Comparison of ENCODE assay signal across 11 cellular contexts in genomic region chr5:95238560-95239325, GRCh38. TPM values are rescaled to one million over a fixed set of nuclear protein-coding genes. Genes with fewer than 3 reads are reported as not detected.
DNase-seq lines count a peak whose midpoint lies in the region; ATAC-seq and TF ChIP-seq lines count a peak whose summit lies in the region.
"Had no signal": no experiment of that assay in that cellular context is flagged by ENCODE, and none has a peak within 500 bp of the region (broad histone marks: within the 10 kb centered on the region; RNA-seq: fewer than 3 reads in every experiment).

No MANE protein-coding gene starts in this region.

- H3K9me3 ChIP-seq in breast epithelium (no peaks in the 10 kb centered on the region), PC-9 (ENCODE audit: insufficient read depth, low read depth) (no peaks in the 10 kb centered on the region)
- H3K9me3 ChIP-seq: esophagus squamous epithelium had no signal

- H3K4me1 ChIP-seq in breast epithelium: no peaks in the 10 kb centered on the region
- no peaks in the 10 kb centered on the region for H3K4me1 ChIP-seq in PC-9 (replicated peaks; ENCODE audit: insufficient read depth)
- H3K4me1 ChIP-seq: esophagus squamous epithelium had no signal

- no peaks in the 10 kb centered on the region for H3F3A ChIP-seq in PC-9 (ENCODE audit: insufficient read depth, low read depth)

- CTCF ChIA-PET in MCF 10A (lab: Yijun Ruan, JAX): interaction anchor here (0.6 to 7.1 kb wide), 23 partner anchors 11 to 1087 kb away, joined by 3 to 117 read pairs (median 3); no protein-coding TSS in a partner anchor
- CTCF ChIA-PET in PC-9 (lab: Charles Lee): no interaction called here

- H2AFZ ChIP-seq in PC-9: no peak overlapping the region

- intact Hi-C loops in MCF 10A (cut with micrococcal nuclease): loop anchor here (1.0 to 5.0 kb wide), 2 partner anchors 156 to 270 kb away; no protein-coding TSS in a partner anchor
- intact Hi-C loops in breast epithelium (cut with DNase I; ENCODE audit: low total_unique reads): no loop called here
- intact Hi-C loops in PC-9 (cut with micrococcal nuclease; ENCODE audit: unreplicated experiment): no loop called here

- ATAC-seq in GM21825 (IDR thresholded peaks at IDR 0.05; ENCODE audit: unreplicated experiment): no peak
- ATAC-seq: right cardiac atrium had no signal

- DNase-seq in MCF 10A (ENCODE audit: unreplicated experiment): peak; percentile 55
- no peak for DNase-seq in breast epithelium (ENCODE audit: low spot score in 2 of 2)
- DNase-seq in PC-9: no peak
- peak; percentile 53 for DNase-seq in fibroblast of the aortic adventitia (ENCODE audit: low read depth)
- no peak for DNase-seq in type B pancreatic cell (ENCODE audit: extremely low spot score, unreplicated experiment)
- DNase-seq in H7: no peak
- DNase-seq in NCI-H2196 (lab: John Stamatoyannopoulos, UW; ENCODE audit: unreplicated experiment): no peak
- DNase-seq: esophagus squamous epithelium, NCI-H1694, right cardiac atrium had no signal

- TF ChIP-seq POLR2A in breast epithelium (IDR thresholded peaks at IDR 0.05): no peak

- H3K27ac ChIP-seq in breast epithelium: no peak overlapping the region
- H3K27ac ChIP-seq in PC-9: no peak overlapping the region
- H3K27ac ChIP-seq: esophagus squamous epithelium had no signal

- H3K27ac Mint-ChIP-seq in MCF 10A (ENCODE audit: low read depth, unreplicated experiment) (no peak overlapping the region), type B pancreatic cell (no peak overlapping the region)

- H3K36me3 Mint-ChIP-seq in MCF 10A (ENCODE audit: insufficient read depth, unreplicated experiment): no peaks in the 10 kb centered on the region
- no peaks in the 10 kb centered on the region for H3K36me3 Mint-ChIP-seq in type B pancreatic cell

- H3K4me3 ChIP-seq in breast epithelium (no peak overlapping the region), PC-9 (no peak overlapping the region), fibroblast of the aortic adventitia (ENCODE audit: low read depth, low read length) (no peak overlapping the region), H7 (ENCODE audit: insufficient read depth, low read depth, low read length) (no peak overlapping the region)
- H3K4me3 ChIP-seq: esophagus squamous epithelium had no signal

- H3K9me3 Mint-ChIP-seq in MCF 10A (ENCODE audit: unreplicated experiment) (no peaks in the 10 kb centered on the region), type B pancreatic cell (peaks cover 5% of the 10 kb centered on the region)

- POLR2A ChIA-PET in MCF 10A (lab: Yijun Ruan, JAX): no interaction called here
- POLR2A ChIA-PET in PC-9 (lab: Charles Lee; ENCODE audit: unreplicated experiment): no interaction called here

- no peaks in the 10 kb centered on the region for H4K20me1 ChIP-seq in PC-9 (ENCODE audit: insufficient read depth)

- no peaks in the 10 kb centered on the region for H3K79me2 ChIP-seq in PC-9 (ENCODE audit: low read depth)

- H3K4me3 Mint-ChIP-seq in MCF 10A (ENCODE audit: unreplicated experiment) (no peak overlapping the region), type B pancreatic cell (no peak overlapping the region)

- H3K4me2 ChIP-seq in PC-9: no peak overlapping the region

- no peaks in the 10 kb centered on the region for H3K9me2 ChIP-seq in PC-9 (ENCODE audit: insufficient read depth)

- H3K27me3 ChIP-seq in breast epithelium (peaks cover 0 to 3% of the 10 kb centered on the region in 2 donors), PC-9 (ENCODE audit: insufficient read depth, low read depth) (no peaks in the 10 kb centered on the region), H7 (ENCODE audit: control insufficient read depth, insufficient read depth, low read length) (no peaks in the 10 kb centered on the region)
- H3K27me3 ChIP-seq: esophagus squamous epithelium had no signal

- BruUV-seq in MCF 10A (replicated peaks; lab: Mats Ljungman, UMichigan) (no TSS peak), PC-9 (replicated peaks; lab: Mats Ljungman, UMichigan) (no TSS peak)

- H3K4me1 Mint-ChIP-seq in MCF 10A (ENCODE audit: insufficient read depth, unreplicated experiment) (peaks cover 6% of the 10 kb centered on the region), type B pancreatic cell (ENCODE audit: unreplicated experiment) (no peaks in the 10 kb centered on the region)

- H3K36me3 ChIP-seq in breast epithelium (no peaks in the 10 kb centered on the region), PC-9 (ENCODE audit: low read depth) (no peaks in the 10 kb centered on the region), H7 (replicated peaks; ENCODE audit: control insufficient read depth, insufficient read depth, low read length) (no peaks in the 10 kb centered on the region)
- H3K36me3 ChIP-seq: esophagus squamous epithelium had no signal

- H3K27me3 Mint-ChIP-seq in MCF 10A (ENCODE audit: insufficient read depth, unreplicated experiment) (peaks cover 13% of the 10 kb centered on the region), type B pancreatic cell (no peaks in the 10 kb centered on the region)

- TF ChIP-seq CTCF in MCF 10A (IDR thresholded peaks at IDR 0.05; ENCODE audit: unreplicated experiment): peak; percentile 43
- TF ChIP-seq CTCF in breast epithelium (IDR thresholded peaks at IDR 0.05): no peak
- TF ChIP-seq CTCF in PC-9 (conservative IDR thresholded peaks at IDR 0.05): peak; percentile 36; the same call in 1 of the 2 replicates
- peak; percentile 41 for TF ChIP-seq CTCF in fibroblast of the aortic adventitia (IDR thresholded peaks at IDR 0.05; ENCODE audit: insufficient read depth, low read length)
- peak; percentile 52 for TF ChIP-seq CTCF in type B pancreatic cell (conservative IDR thresholded peaks at IDR 0.05)

RNA-seq across cellular contexts. Expression of gene MCTP1, which starts 46.2 kb away (rescaled TPM):
- total RNA-seq in MCF 10A (2022) (29.3 and 40.3 TPM in 2 replicates), breast epithelium (10 to 100 TPM; 22.8 to 57.8 (median 24.3) TPM), PC-9 (2021) (3.9 and 4.3 TPM in 2 replicates), fibroblast of the aortic adventitia (ENCODE audit: low replicate concordance) (1.5 and 7.6 TPM in 2 replicates), type B pancreatic cell (ENCODE audit: low replicate concordance) (4.6 and 14.8 TPM in 2 replicates)
- total RNA-seq in H7 (2014; rRNA removed; shearing (Covaris generic)): 0.41 and 1.0 TPM in 2 replicates

Comparison
In these comparisons a context has a peak if more than half of its experiments do, and no peak if none do; other contexts are left out.
1. DNase-seq: peak in MCF 10A (single experiment) and fibroblast of the aortic adventitia (single experiment); none in breast epithelium (0 of 2), PC-9 (0 of 2), type B pancreatic cell (single experiment), H7 (single experiment) and NCI-H2196 (single experiment).
2. CTCF ChIP-seq: peak in MCF 10A (single experiment), PC-9 (single experiment), fibroblast of the aortic adventitia (single experiment) and type B pancreatic cell (single experiment); none in breast epithelium (0 of 3).